In the genomic region with DNA sequence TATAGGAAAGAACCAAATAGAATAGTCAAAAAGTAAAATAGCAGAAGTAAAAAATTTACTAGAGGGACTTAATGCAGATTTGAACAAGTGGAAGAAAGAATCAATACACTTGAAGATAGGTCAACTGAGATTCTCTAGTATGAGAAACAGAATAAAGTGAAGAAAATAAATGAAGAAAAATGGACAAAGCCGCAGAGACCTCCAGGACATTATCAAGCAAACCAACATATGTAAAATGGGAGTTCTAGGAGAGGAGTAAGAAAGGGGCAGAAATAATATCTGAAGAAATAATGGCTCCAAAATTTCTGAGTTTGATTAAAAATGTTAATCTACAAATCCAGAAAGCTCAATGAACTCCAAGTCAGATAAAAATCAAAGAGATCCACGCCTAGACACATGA, we compare ENCODE assay signal across 34 cellular contexts.
"Had no signal": no experiment of that assay in that cellular context is flagged by ENCODE, and none has a peak within 500 bp of the region (broad histone marks: within the 10 kb centered on the region; RNA-seq: fewer than 3 reads in every experiment).

No MANE protein-coding gene starts in this region.

- DNase-seq: Karpas-422, Kasumi-1, MG63, MM.1S, MV-4-11, NCI-H1048, NCI-H1092, NCI-H1092 treated with DMSO at 0.1 percent for 48 hours, NCI-H1105, NCI-H1105 treated with DMSO at 0.1 percent for 48 hours, NCI-H1417, NCI-H1417 treated with DMSO at 0.1 percent for 48 hours, NCI-H1436, NCI-H1436 treated with DMSO at 0.1 percent for 48 hours, NCI-H146, NCI-H1694, NCI-H1694 treated with DMSO at 0.1 percent for 48 hours, NCI-H187, NCI-H187 treated with DMSO at 0.1 percent for 48 hours, NCI-H1930, NCI-H2029, NCI-H2029 treated with DMSO at 0.1 percent for 48 hours, NCI-H2081, NCI-H2081 treated with DMSO at 0.1 percent for 48 hours, NCI-H2107, NCI-H2171, NCI-H2171 treated with DMSO at 0.1 percent for 48 hours, NCI-H2227 treated with DMSO at 0.1 percent for 48 hours, NCI-H226, NCI-H345, NCI-H446, NCI-H446 treated with DMSO at 0.1 percent for 48 hours, NCI-H510A, NCI-H510A treated with DMSO at 0.1 percent for 48 hours had no signal

- H3K4me3 ChIP-seq: MG63 had no signal

- H3K36me3 ChIP-seq: MG63 had no signal
